ENCODE assay signal across 1 cellular context in the genomic region with DNA sequence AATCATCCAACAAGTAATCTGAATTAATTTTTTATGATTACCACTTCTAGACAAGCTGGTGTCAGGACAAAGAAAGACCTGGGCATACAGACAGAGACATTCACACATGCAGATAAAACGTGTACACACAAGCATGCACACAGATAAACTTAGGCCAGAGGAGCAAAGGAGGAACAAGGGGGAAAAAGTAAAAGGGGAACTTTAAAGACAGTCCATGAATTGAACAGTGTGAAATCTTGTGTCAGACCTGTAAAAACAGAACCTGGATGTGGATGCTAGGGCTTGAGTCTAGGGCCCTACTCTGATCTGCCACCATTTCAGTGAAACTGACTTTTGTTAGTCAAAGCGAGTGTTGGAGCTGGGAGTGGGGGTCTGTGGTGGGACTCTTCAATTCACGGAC.
TF ChIP-seq lines count a peak whose summit lies in the region.

No MANE protein-coding gene starts in this region.

TF ChIP-seq in GM12878, 131 proteins besides CTCF, POLR2A, EP300 and RAD21 (continued from another document):
- TF ChIP-seq, protein P1, sequence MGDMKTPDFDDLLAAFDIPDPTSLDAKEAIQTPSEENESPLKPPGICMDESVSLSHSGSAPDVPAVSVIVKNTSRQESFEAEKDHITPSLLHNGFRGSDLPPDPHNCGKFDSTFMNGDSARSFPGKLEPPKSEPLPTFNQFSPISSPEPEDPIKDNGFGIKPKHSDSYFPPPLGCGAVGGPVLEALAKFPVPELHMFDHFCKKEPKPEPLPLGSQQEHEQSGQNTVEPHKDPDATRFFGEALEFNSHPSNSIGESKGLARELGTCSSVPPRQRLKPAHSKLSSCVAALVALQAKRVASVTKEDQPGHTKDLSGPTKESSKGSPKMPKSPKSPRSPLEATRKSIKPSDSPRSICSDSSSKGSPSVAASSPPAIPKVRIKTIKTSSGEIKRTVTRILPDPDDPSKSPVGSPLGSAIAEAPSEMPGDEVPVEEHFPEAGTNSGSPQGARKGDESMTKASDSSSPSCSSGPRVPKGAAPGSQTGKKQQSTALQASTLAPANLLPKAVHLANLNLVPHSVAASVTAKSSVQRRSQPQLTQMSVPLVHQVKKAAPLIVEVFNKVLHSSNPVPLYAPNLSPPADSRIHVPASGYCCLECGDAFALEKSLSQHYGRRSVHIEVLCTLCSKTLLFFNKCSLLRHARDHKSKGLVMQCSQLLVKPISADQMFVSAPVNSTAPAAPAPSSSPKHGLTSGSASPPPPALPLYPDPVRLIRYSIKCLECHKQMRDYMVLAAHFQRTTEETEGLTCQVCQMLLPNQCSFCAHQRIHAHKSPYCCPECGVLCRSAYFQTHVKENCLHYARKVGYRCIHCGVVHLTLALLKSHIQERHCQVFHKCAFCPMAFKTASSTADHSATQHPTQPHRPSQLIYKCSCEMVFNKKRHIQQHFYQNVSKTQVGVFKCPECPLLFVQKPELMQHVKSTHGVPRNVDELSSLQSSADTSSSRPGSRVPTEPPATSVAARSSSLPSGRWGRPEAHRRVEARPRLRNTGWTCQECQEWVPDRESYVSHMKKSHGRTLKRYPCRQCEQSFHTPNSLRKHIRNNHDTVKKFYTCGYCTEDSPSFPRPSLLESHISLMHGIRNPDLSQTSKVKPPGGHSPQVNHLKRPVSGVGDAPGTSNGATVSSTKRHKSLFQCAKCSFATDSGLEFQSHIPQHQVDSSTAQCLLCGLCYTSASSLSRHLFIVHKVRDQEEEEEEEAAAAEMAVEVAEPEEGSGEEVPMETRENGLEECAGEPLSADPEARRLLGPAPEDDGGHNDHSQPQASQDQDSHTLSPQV (IDR thresholded peaks at IDR 0.05): no peak
- no peak for TF ChIP-seq SMAD5 (IDR thresholded peaks at IDR 0.05; ENCODE audit: low read depth)
- no peak for TF ChIP-seq POU2F2 (IDR thresholded peaks at IDR 0.05; ENCODE audit: borderline replicate concordance, low read depth, low read length)
- TF ChIP-seq ZNF274 (IDR thresholded peaks at IDR 0.05; ENCODE audit: insufficient read depth, insufficient read length): no peak
- no peak for TF ChIP-seq EZH2 (IDR thresholded peaks at IDR 0.05; ENCODE audit: borderline replicate concordance, control insufficient read depth, low read depth, low read length)
- TF ChIP-seq MYC (IDR thresholded peaks at IDR 0.05; ENCODE audit: insufficient read depth, insufficient read length, insufficient replicate concordance, low read length, severe bottlenecking): no peak
- no peak for TF ChIP-seq SP1 (IDR thresholded peaks at IDR 0.05; ENCODE audit: low read depth, low read length)
- TF ChIP-seq MXI1 (IDR thresholded peaks at IDR 0.05; ENCODE audit: low read depth, low read length): no peak
- TF ChIP-seq, protein P2, sequence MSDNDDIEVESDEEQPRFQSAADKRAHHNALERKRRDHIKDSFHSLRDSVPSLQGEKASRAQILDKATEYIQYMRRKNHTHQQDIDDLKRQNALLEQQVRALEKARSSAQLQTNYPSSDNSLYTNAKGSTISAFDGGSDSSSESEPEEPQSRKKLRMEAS (IDR thresholded peaks at IDR 0.05; ENCODE audit: low read depth, low read length): no peak
- no peak for TF ChIP-seq EGR1 (IDR thresholded peaks at IDR 0.05; ENCODE audit: borderline replicate concordance in 1 of 2, low read depth in 2 of 2, low read length in 2 of 2)
- TF ChIP-seq, protein P3, sequence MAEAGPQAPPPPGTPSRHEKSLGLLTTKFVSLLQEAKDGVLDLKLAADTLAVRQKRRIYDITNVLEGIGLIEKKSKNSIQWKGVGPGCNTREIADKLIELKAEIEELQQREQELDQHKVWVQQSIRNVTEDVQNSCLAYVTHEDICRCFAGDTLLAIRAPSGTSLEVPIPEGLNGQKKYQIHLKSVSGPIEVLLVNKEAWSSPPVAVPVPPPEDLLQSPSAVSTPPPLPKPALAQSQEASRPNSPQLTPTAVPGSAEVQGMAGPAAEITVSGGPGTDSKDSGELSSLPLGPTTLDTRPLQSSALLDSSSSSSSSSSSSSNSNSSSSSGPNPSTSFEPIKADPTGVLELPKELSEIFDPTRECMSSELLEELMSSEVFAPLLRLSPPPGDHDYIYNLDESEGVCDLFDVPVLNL (IDR thresholded peaks at IDR 0.05; ENCODE audit: low read depth, low read length): no peak
- no peak for TF ChIP-seq CREB1 (IDR thresholded peaks at IDR 0.05; ENCODE audit: low read depth)
- no peak for TF ChIP-seq ETV6 (conservative IDR thresholded peaks at IDR 0.05 in 1 of 2, IDR thresholded peaks at IDR 0.05 in 1 of 2; ENCODE audit: borderline replicate concordance in 1 of 2, low read depth in 1 of 2)
- no peak for TF ChIP-seq ZSCAN29 (IDR thresholded peaks at IDR 0.05)
TF ChIP-seq in GM12878: peak in this region for 0.
